ENCODE assay signal across 1 cellular context in the genomic region with DNA sequence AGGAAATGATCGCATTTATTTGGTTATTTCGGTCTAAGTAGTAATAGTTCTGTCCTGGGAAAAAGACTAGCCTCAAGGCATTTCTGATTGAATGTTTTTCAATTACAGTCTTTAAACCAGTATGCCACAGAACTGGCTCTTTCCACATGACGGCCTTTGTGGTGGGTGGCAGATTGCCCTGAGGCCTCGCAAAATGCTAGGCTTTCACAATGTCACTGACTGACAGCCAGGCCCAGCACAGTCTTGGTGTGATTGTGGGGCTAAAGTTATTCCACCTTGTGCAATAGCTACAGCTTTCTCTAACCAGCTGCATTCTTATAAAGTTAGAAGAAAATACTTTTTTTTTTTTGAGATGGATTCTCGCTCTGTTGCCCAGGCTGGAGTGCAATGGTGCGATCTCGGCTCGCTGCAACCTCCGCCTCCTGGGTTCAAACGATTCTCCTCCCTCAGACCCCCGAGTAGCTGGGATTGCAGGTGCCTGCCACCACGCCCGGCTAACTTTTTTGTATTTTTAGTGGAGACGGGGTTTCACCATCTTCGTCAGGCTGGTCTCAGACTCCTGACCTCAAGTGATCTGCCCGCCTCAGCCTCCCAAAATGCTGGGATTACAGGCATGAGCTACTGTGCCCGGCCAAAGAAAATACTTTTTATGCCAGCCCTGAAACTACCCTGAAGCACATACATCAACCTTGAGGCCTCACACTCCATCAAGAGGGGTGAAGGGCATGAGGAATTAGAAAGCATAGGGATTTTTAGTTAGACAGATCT.
TF ChIP-seq lines count a peak whose summit lies in the region.

No MANE protein-coding gene starts in this region.

TF ChIP-seq in GM23338, 12 proteins besides CTCF, POLR2A, EP300 and RAD21 (continued from another document):
- TF ChIP-seq, protein P1, sequence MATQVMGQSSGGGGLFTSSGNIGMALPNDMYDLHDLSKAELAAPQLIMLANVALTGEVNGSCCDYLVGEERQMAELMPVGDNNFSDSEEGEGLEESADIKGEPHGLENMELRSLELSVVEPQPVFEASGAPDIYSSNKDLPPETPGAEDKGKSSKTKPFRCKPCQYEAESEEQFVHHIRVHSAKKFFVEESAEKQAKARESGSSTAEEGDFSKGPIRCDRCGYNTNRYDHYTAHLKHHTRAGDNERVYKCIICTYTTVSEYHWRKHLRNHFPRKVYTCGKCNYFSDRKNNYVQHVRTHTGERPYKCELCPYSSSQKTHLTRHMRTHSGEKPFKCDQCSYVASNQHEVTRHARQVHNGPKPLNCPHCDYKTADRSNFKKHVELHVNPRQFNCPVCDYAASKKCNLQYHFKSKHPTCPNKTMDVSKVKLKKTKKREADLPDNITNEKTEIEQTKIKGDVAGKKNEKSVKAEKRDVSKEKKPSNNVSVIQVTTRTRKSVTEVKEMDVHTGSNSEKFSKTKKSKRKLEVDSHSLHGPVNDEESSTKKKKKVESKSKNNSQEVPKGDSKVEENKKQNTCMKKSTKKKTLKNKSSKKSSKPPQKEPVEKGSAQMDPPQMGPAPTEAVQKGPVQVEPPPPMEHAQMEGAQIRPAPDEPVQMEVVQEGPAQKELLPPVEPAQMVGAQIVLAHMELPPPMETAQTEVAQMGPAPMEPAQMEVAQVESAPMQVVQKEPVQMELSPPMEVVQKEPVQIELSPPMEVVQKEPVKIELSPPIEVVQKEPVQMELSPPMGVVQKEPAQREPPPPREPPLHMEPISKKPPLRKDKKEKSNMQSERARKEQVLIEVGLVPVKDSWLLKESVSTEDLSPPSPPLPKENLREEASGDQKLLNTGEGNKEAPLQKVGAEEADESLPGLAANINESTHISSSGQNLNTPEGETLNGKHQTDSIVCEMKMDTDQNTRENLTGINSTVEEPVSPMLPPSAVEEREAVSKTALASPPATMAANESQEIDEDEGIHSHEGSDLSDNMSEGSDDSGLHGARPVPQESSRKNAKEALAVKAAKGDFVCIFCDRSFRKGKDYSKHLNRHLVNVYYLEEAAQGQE (IDR thresholded peaks at IDR 0.05; ENCODE audit: unreplicated experiment), result no peak
- TF ChIP-seq CREB1 (CRISPR knock-in tag; IDR thresholded peaks at IDR 0.05; ENCODE audit: low read depth), result no peak
- no peak for TF ChIP-seq ZNF114 (CRISPR knock-in tag; IDR thresholded peaks at IDR 0.05)
- no peak for TF ChIP-seq EZH2 (IDR thresholded peaks at IDR 0.05; ENCODE audit: low read depth, unreplicated experiment)
- no peak for TF ChIP-seq NANOG (IDR thresholded peaks at IDR 0.05; ENCODE audit: borderline replicate concordance)
- no peak for TF ChIP-seq ZNF331 (CRISPR knock-in tag; IDR thresholded peaks at IDR 0.05; ENCODE audit: low read depth)
- TF ChIP-seq, protein P2, sequence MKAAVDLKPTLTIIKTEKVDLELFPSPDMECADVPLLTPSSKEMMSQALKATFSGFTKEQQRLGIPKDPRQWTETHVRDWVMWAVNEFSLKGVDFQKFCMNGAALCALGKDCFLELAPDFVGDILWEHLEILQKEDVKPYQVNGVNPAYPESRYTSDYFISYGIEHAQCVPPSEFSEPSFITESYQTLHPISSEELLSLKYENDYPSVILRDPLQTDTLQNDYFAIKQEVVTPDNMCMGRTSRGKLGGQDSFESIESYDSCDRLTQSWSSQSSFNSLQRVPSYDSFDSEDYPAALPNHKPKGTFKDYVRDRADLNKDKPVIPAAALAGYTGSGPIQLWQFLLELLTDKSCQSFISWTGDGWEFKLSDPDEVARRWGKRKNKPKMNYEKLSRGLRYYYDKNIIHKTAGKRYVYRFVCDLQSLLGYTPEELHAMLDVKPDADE (IDR thresholded peaks at IDR 0.05), result no peak
TF ChIP-seq in GM23338: peak in this region for 0.
